In the genomic region with DNA sequence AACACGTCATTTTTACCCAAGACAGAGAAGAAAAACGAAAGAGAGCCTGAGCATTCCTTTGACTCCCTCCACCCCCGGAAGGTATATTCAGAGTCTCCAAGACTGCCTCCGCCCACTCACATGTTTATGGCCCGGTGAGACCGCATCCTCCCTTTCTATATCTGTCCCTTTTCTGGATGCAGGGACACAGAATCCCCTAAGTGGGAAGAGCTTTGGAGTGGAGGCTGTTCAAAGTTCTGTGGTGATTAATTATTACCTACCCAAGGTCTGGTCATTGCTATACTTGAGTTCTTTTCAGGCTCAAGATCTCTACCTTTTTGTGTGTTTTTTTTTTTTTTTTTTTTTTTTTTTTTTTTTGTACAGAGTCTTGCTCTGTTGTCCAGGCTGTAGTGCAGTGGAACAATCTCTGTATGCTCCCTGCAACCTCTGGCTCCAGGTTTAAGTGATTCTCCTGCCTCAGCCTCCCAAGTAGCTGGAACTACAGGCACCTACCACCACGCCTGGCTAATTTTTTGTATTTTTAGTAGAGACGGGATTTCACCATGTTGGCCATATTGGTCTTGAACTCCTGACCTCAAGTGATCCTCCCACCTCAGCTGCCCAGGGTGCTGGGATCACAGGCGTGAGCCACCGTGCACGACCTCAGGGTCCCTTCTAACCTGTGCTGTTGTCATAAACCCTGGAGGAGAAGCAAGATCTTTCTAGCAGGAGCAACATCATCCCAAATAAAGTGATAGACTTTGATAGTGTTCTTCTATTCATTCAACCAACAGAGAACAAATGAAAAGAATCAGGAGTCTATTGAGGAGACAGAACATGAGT, we compare ENCODE assay signal across 16 cellular contexts.
DNase-seq lines count a peak whose midpoint lies in the region; ATAC-seq, FAIRE-seq and TF ChIP-seq lines count a peak whose summit lies in the region.
"Had no signal": no experiment of that assay in that cellular context is flagged by ENCODE, and none has a peak within 500 bp of the region (broad histone marks: within the 10 kb centered on the region; RNA-seq: fewer than 3 reads in every experiment).

No MANE protein-coding gene starts in this region.

- TF ChIP-seq POLR2A in HepG2 (IDR thresholded peaks at IDR 0.05; ENCODE audit: insufficient read depth in 1 of 2, low read depth in 2 of 2, low read length in 2 of 2), result peak in 1 of 2 experiments; percentile 47; a peak in 1 of 4 replicates
- TF ChIP-seq POLR2A in gastrocnemius medialis (IDR thresholded peaks at IDR 0.05), result no peak
- TF ChIP-seq POLR2A in vagina (IDR thresholded peaks at IDR 0.05), result no peak

- intact Hi-C loops in left ventricle myocardium inferior (cut with micrococcal nuclease) (no loop called here), Right ventricle myocardium superior (cut with DNase I) (no loop called here), HepG2 (cut with micrococcal nuclease; ENCODE audit: unreplicated experiment) (loop anchor here (5.0 to 10.0 kb wide), 5 partner anchors 86 to 1098 kb away; a partner anchor contains a TSS), gastrocnemius medialis (cut with DNase I; ENCODE audit: low total_unique reads) (loop anchor here (5.0 to 10.0 kb wide), 2 partner anchors 121 to 358 kb away; no protein-coding TSS in a partner anchor), vagina (cut with DNase I) (no loop called here), PC-3 (cut with micrococcal nuclease) (no loop called here)

- CTCF ChIA-PET in HepG2 (lab: Yijun Ruan, JAX; ENCODE audit: low intra/inter-chr PET ratio, low total read pairs) (no interaction called here), PC-3 (lab: Charles Lee) (no interaction called here)

- no peaks in the 10 kb centered on the region for H3K9me2 ChIP-seq in PC-3 (replicated peaks; ENCODE audit: low read length)

- H3K27me3 ChIP-seq in left ventricle myocardium inferior (ENCODE audit: low read depth) (no peaks in the 10 kb centered on the region), HepG2 (ENCODE audit: control insufficient read depth in 1 of 2, insufficient read depth in 2 of 2, low read length in 2 of 2) (no peaks in the 10 kb centered on the region), gastrocnemius medialis (no peaks in the 10 kb centered on the region), vagina (no peaks in the 10 kb centered on the region), PC-3 (ENCODE audit: low read length) (no peaks in the 10 kb centered on the region)
- H3K27me3 ChIP-seq: foreskin keratinocyte, neutrophil, Peyer's patch had no signal

- no peak for TF ChIP-seq CTCF in left ventricle myocardium inferior (IDR thresholded peaks at IDR 0.05; ENCODE audit: borderline replicate concordance)
- TF ChIP-seq CTCF in HepG2 (CRISPR knock-in tag; IDR thresholded peaks at IDR 0.05), result no peak
- no peak for TF ChIP-seq CTCF in gastrocnemius medialis (IDR thresholded peaks at IDR 0.05 in 4 of 5, conservative IDR thresholded peaks at IDR 0.05 in 1 of 5)
- no peak for TF ChIP-seq CTCF in vagina (IDR thresholded peaks at IDR 0.05)
- TF ChIP-seq CTCF in PC-3 (conservative IDR thresholded peaks at IDR 0.05; ENCODE audit: low read depth, low read length), result no peak

- H3F3A ChIP-seq in PC-3 (ENCODE audit: low read length, unreplicated experiment), result no peaks in the 10 kb centered on the region

- H3K36me3 ChIP-seq in left ventricle myocardium inferior (no peaks in the 10 kb centered on the region), HepG2 (replicated peaks in 1 of 2; ENCODE audit: control insufficient read depth in 1 of 2, insufficient read depth in 2 of 2, low read length in 2 of 2) (no peaks in the 10 kb centered on the region), gastrocnemius medialis (no peaks in the 10 kb centered on the region), vagina (no peaks in the 10 kb centered on the region), PC-3 (ENCODE audit: low read depth, low read length) (no peaks in the 10 kb centered on the region; the same call in 1 of the 2 replicates)
- H3K36me3 ChIP-seq: neutrophil, Peyer's patch had no signal

- no peaks in the 10 kb centered on the region for H3K9me3 ChIP-seq in left ventricle myocardium inferior (replicated peaks)
- no peaks in the 10 kb centered on the region for H3K9me3 ChIP-seq in HepG2 (ENCODE audit: low read length)
- no peaks in the 10 kb centered on the region for H3K9me3 ChIP-seq in gastrocnemius medialis
- H3K9me3 ChIP-seq in vagina, result no peaks in the 10 kb centered on the region
- no peaks in the 10 kb centered on the region for H3K9me3 ChIP-seq in PC-3 (ENCODE audit: low read length)
- H3K9me3 ChIP-seq: A549, neutrophil, Peyer's patch had no signal

- in situ Hi-C loops in HepG2 (cut with HindIII; ENCODE audit: extremely low pct_ligation_motif_present, low pct_unique_long_range_greater_than_20kb) (loop anchor here (25.0 kb wide), 1 partner anchor 1106 kb away; a partner anchor contains a TSS), gastrocnemius medialis (cut with MboI; ENCODE audit: low sequenced_read_pairs in 4 of 4) (loop anchor here (5.0 to 25.0 kb wide), 6 partner anchors 178 to 1106 kb away; a partner anchor contains a TSS)

- H4K20me1 ChIP-seq in HepG2 (ENCODE audit: insufficient read depth, low read length) (no peaks in the 10 kb centered on the region), PC-3 (ENCODE audit: low read length) (no peaks in the 10 kb centered on the region)

- H3K4me3 ChIP-seq in left ventricle myocardium inferior (peak overlapping the region; percentile 31), HepG2 (replicated peaks in 1 of 3; ENCODE audit: insufficient read depth in 1 of 3, low read depth in 2 of 3, low read length in 3 of 3) (peak overlapping the region; percentile 64 to 74 (median 73)), gastrocnemius medialis (peak overlapping the region; percentile 27 to 44 (median 38)), vagina (peak overlapping the region in 1 of 2 donors; percentile 37), PC-3 (ENCODE audit: low read length) (no peak overlapping the region)
- H3K4me3 ChIP-seq: A549 had no signal

- H3K27ac ChIP-seq in left ventricle myocardium inferior (replicated peaks), result peak overlapping the region; percentile 75
- H3K27ac ChIP-seq in HepG2 (ENCODE audit: extremely low read length, insufficient read depth, low read length), result peak overlapping the region; percentile 88
- H3K27ac ChIP-seq in gastrocnemius medialis, result peak overlapping the region; percentile 42 to 72 (median 59)
- peak overlapping the region; percentile 64 for H3K27ac ChIP-seq in vagina
- H3K27ac ChIP-seq in PC-3 (ENCODE audit: low read length), result no peak overlapping the region
- H3K27ac ChIP-seq: A549, foreskin keratinocyte, neutrophil had no signal

- H3K4me1 ChIP-seq in left ventricle myocardium inferior, result peaks cover 26% of the 10 kb centered on the region
- H3K4me1 ChIP-seq in HepG2 (ENCODE audit: insufficient read depth, low read length), result peaks cover 50% of the 10 kb centered on the region
- H3K4me1 ChIP-seq in gastrocnemius medialis, result peaks cover 21 to 23% of the 10 kb centered on the region in 2 donors
- H3K4me1 ChIP-seq in vagina, result peaks cover 16% of the 10 kb centered on the region
- no peaks in the 10 kb centered on the region for H3K4me1 ChIP-seq in PC-3 (ENCODE audit: insufficient read depth, low read length)
- H3K4me1 ChIP-seq: A549, foreskin keratinocyte had no signal

- POLR2A ChIA-PET in HepG2 (lab: Yijun Ruan, JAX) (interaction anchor here (0.7 to 3.8 kb wide), 24 partner anchors 8 to 542 kb away, joined by 3 to 88 read pairs (median 4); no protein-coding TSS in a partner anchor), PC-3 (lab: Charles Lee; ENCODE audit: unreplicated experiment) (no interaction called here)

- H2AFZ ChIP-seq in HepG2 (ENCODE audit: low read length) (peak overlapping the region; percentile 50), PC-3 (ENCODE audit: low read length) (no peak overlapping the region)

- 13% methylated on average over 11 of the region's 11 CpGs for WGBS in HepG2 (ENCODE audit: low lambda C conversion rate)

- peak overlapping the region; percentile 71 for H3K9ac ChIP-seq in HepG2 (ENCODE audit: insufficient read depth, low read depth, low read length)
- no peak overlapping the region for H3K9ac ChIP-seq in PC-3 (ENCODE audit: low read length)

- BruUV-seq in HepG2 (replicated peaks; lab: Mats Ljungman, UMichigan) (TSS peak; percentile 74), PC-3 (replicated peaks; lab: Mats Ljungman, UMichigan) (no TSS peak)

- FAIRE-seq in HepG2 (lab: Jason Lieb, UNC), result peak; percentile 81
- FAIRE-seq: A549 had no signal

- TF ChIP-seq EP300 in HepG2 (IDR thresholded peaks at IDR 0.05; ENCODE audit: low read depth in 2 of 2, low read length in 2 of 2), result no peak
- TF ChIP-seq EP300 in HepG2 (CRISPR knock-in tag; IDR thresholded peaks at IDR 0.05; ENCODE audit: borderline replicate concordance), result no peak

- no peak for TF ChIP-seq RAD21 in HepG2 (CRISPR knock-in tag; IDR thresholded peaks at IDR 0.05)

- DNase-seq in left ventricle myocardium inferior, result no peak
- DNase-seq in Right ventricle myocardium superior, result no peak
- DNase-seq in HepG2 (ENCODE audit: low spot score), result peak; percentile 63
- DNase-seq in gastrocnemius medialis, result no peak
- no peak for DNase-seq in vagina (ENCODE audit: extremely low spot score in 2 of 2)
- DNase-seq in effector CD8-positive, alpha-beta T cell (lab: John Stamatoyannopoulos, UW), result no peak
- no peak for DNase-seq in PC-3
- DNase-seq: activated CD8-positive, alpha-beta T cell treated with anti-CD3 and anti-CD28 coated beads for 36 hours; activated naive CD8-positive, alpha-beta T cell treated with anti-CD3 and anti-CD28 coated beads, Interleukin-2, amount 50 U/mL, for 24 hours; CD4-positive, alpha-beta T cell; foreskin keratinocyte; NCI-H774 had no signal

- H3K79me2 ChIP-seq in HepG2 (ENCODE audit: insufficient read depth, low read length) (no peaks in the 10 kb centered on the region), PC-3 (ENCODE audit: low read length) (no peaks in the 10 kb centered on the region)

- H3K4me2 ChIP-seq in HepG2 (ENCODE audit: low read depth, low read length) (peak overlapping the region; percentile 94), PC-3 (ENCODE audit: low read length) (no peak overlapping the region)
- H3K4me2 ChIP-seq: A549 had no signal

- ATAC-seq in Right ventricle myocardium superior (ENCODE audit: poor library complexity) (no peak), HepG2 (peak; percentile 72), gastrocnemius medialis (peak in 1 of 2 donors; percentile 9), GM19023 (IDR thresholded peaks at IDR 0.05; ENCODE audit: unreplicated experiment) (no peak), PC-3 (no peak)
- ATAC-seq: A549; activated CD8-positive, alpha-beta T cell treated with anti-CD3 and anti-CD28 coated beads for 36 hours; activated naive CD8-positive, alpha-beta T cell treated with anti-CD3 and anti-CD28 coated beads, Interleukin-2, amount 50 U/mL, for 24 hours; foreskin keratinocyte had no signal

Comparison
In these comparisons a context has a peak if more than half of its experiments do, and no peak if none do; other contexts are left out.
1. intact Hi-C loops: an anchor here in HepG2 (5.0 to 10.0 kb wide) and gastrocnemius medialis (5.0 to 10.0 kb wide); none called in left ventricle myocardium inferior, Right ventricle myocardium superior, vagina and PC-3.